In genomic region chr7:93178213-93178612, GRCh38 we compare ENCODE assay signal across 1 cellular context.
TF ChIP-seq lines count a peak whose summit lies in the region.

No MANE protein-coding gene starts in this region.

TF ChIP-seq in H1, 55 proteins besides CTCF, POLR2A, EP300 and RAD21:
- TF ChIP-seq PHF8 (conservative IDR thresholded peaks at IDR 0.05; ENCODE audit: low read depth, low read length) (no peak), MAX (IDR thresholded peaks at IDR 0.05) (no peak)
